In the genomic region with DNA sequence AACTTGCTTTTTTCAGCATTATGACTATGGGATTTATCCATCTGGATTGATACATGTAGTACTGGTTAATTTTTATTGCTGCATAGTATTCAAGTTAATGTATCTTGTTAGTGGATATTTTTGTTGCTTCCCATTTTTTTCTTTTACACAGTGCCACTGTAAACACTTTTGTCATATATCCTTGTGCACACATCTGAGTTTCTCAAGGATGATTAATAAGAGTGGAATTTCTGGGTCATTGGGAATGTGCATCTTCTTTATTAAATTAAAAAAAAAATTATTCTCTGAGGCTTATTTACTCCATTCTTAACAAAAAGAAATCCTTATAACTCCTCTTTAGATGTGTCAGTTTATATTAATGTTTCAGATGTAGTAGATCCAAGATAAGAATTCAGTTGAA, we compare ENCODE assay signal across 23 cellular contexts. TPM values are rescaled to one million over a fixed set of nuclear protein-coding genes. Genes with fewer than 3 reads are reported as not detected.
DNase-seq lines count a peak whose midpoint lies in the region; ATAC-seq and TF ChIP-seq lines count a peak whose summit lies in the region.
"Had no signal": no experiment of that assay in that cellular context is flagged by ENCODE, and none has a peak within 500 bp of the region (broad histone marks: within the 10 kb centered on the region; RNA-seq: fewer than 3 reads in every experiment).

No MANE protein-coding gene starts in this region.

- H3K4me3 ChIP-seq in AG10803 (ENCODE audit: low read length) (no peak overlapping the region), GM23248 (no peak overlapping the region), PC-3 (ENCODE audit: low read length) (no peak overlapping the region), fibroblast of pulmonary artery (replicated peaks; ENCODE audit: low read depth, low read length) (no peak overlapping the region)
- H3K4me3 ChIP-seq: K562, Peyer's patch had no signal

- ATAC-seq in PC-3 (peak; percentile 71), Right ventricle myocardium inferior (no peak), HG03159 (IDR thresholded peaks at IDR 0.05; ENCODE audit: unreplicated experiment) (no peak)
- ATAC-seq: CD8-positive, alpha-beta T cell; HepG2; K562 had no signal

- H3K27ac ChIP-seq in GM23248 (no peak overlapping the region), PC-3 (ENCODE audit: low read length) (no peak overlapping the region)
- H3K27ac ChIP-seq: Peyer's patch had no signal

- no peaks in the 10 kb centered on the region for H3K36me3 ChIP-seq in GM23248 (ENCODE audit: low read depth)
- no peaks in the 10 kb centered on the region for H3K36me3 ChIP-seq in PC-3 (ENCODE audit: low read depth, low read length)
- H3K36me3 ChIP-seq: Peyer's patch had no signal

- POLR2A ChIA-PET in PC-3 (lab: Charles Lee; ENCODE audit: unreplicated experiment): no interaction called here

- H3K9me3 ChIP-seq in GM23248 (ENCODE audit: low read depth): no peaks in the 10 kb centered on the region
- H3K9me3 ChIP-seq in PC-3 (ENCODE audit: low read length): no peaks in the 10 kb centered on the region
- H3K9me3 ChIP-seq: Caco-2, Peyer's patch had no signal

- H3K4me2 ChIP-seq in GM23248 (ENCODE audit: unreplicated experiment) (peak overlapping the region; percentile 27), PC-3 (ENCODE audit: low read length) (no peak overlapping the region)

- in situ Hi-C loops in GM23248 (cut with MboI): loop anchor here (25.0 kb wide), 1 partner anchor 510 kb away; the partner anchor contains the start of gene RXFP2

- no TSS peak for BruUV-seq in PC-3 (replicated peaks; lab: Mats Ljungman, UMichigan)

- H3K9ac ChIP-seq in GM23248: no peak overlapping the region
- H3K9ac ChIP-seq in PC-3 (ENCODE audit: low read length): no peak overlapping the region

- TF ChIP-seq CTCF in AG10803 (conservative IDR thresholded peaks at IDR 0.05; ENCODE audit: low read length) (no peak), PC-3 (conservative IDR thresholded peaks at IDR 0.05; ENCODE audit: low read depth, low read length) (no peak), fibroblast of pulmonary artery (IDR thresholded peaks at IDR 0.05; ENCODE audit: low read length, missing control alignments) (no peak)

- H3F3A ChIP-seq in GM23248 (ENCODE audit: insufficient read depth) (no peaks in the 10 kb centered on the region), PC-3 (ENCODE audit: low read length, unreplicated experiment) (no peaks in the 10 kb centered on the region)

- DNase-seq in AG10803 (ENCODE audit: low read depth) (peak; percentile 38), GM23248 (peak; percentile 42), PC-3 (peak; percentile 60), fibroblast of pulmonary artery (ENCODE audit: low read depth) (peak; percentile 21), mucosa of gallbladder (ENCODE audit: low spot score) (no peak), Right ventricle myocardium inferior (ENCODE audit: missing footprints) (no peak)
- DNase-seq in stimulated activated CD4-positive, alpha-beta T cell treated with anti-CD3 and anti-CD28 coated beads, Interleukin-4, amount 100 ng/mL, for 1 hour: no peak
- DNase-seq: AML-193; C1 segment of cervical spinal cord; Caco-2; CD8-positive, alpha-beta T cell; DMS 273 treated with DMSO at 0.1 percent for 48 hours; DMS79; MM.1S; NCI-H1417; NCI-H1694; NCI-H2029 treated with DMSO at 0.1 percent for 48 hours; NCI-H446 treated with DMSO at 0.1 percent for 48 hours; NCI-H526; Peyer's patch had no signal

- H3K27me3 ChIP-seq in GM23248 (replicated peaks; ENCODE audit: insufficient read depth) (no peaks in the 10 kb centered on the region), PC-3 (ENCODE audit: low read length) (no peaks in the 10 kb centered on the region)
- H3K27me3 ChIP-seq: Peyer's patch had no signal

- no peak overlapping the region for H2AFZ ChIP-seq in GM23248
- no peak overlapping the region for H2AFZ ChIP-seq in PC-3 (ENCODE audit: low read length)

- intact Hi-C loops in PC-3 (cut with micrococcal nuclease): no loop called here
- intact Hi-C loops in Right ventricle myocardium inferior (cut with DNase I): no loop called here

- peaks cover 8% of the 10 kb centered on the region for H3K4me1 ChIP-seq in GM23248 (ENCODE audit: insufficient read depth)
- peaks cover 6% of the 10 kb centered on the region for H3K4me1 ChIP-seq in PC-3 (ENCODE audit: insufficient read depth, low read length)
- H3K4me1 ChIP-seq: Caco-2, Peyer's patch had no signal

- CTCF ChIA-PET in PC-3 (lab: Charles Lee): no interaction called here

- H3K79me2 ChIP-seq in GM23248 (ENCODE audit: insufficient read depth) (no peaks in the 10 kb centered on the region), PC-3 (ENCODE audit: low read length) (no peaks in the 10 kb centered on the region)

- H4K20me1 ChIP-seq in GM23248 (ENCODE audit: insufficient read depth): no peaks in the 10 kb centered on the region
- no peaks in the 10 kb centered on the region for H4K20me1 ChIP-seq in PC-3 (ENCODE audit: low read length)

- no peaks in the 10 kb centered on the region for H3K9me2 ChIP-seq in GM23248 (ENCODE audit: insufficient read depth)
- H3K9me2 ChIP-seq in PC-3 (replicated peaks; ENCODE audit: low read length): no peaks in the 10 kb centered on the region

RNA-seq across cellular contexts. Expression of gene B3GLCT, which starts 27.3 kb away (rescaled TPM):
- total RNA-seq in GM23248 (2014; rRNA removed; shearing (Covaris generic)): 18.3 and 20.2 TPM in 2 replicates
- polyA plus RNA-seq in GM23248 (2016; fragmentation: Nextera tagmentation; extraction: Ambion mirVana): 14.9 and 16.1 TPM in 2 replicates
- 3.2 TPM in 2 replicates for total RNA-seq in PC-3 (2014; rRNA removed)
- 3.9 TPM for total RNA-seq in mucosa of gallbladder
- 15.4 TPM for total RNA-seq in Right ventricle myocardium inferior

Comparison
In these comparisons a context has a peak if more than half of its experiments do, and no peak if none do; other contexts are left out.
1. DNase-seq: peak in AG10803 (single experiment), GM23248 (single experiment), PC-3 (single experiment) and fibroblast of pulmonary artery (single experiment); none in mucosa of gallbladder (single experiment), stimulated activated CD4-positive, alpha-beta T cell treated with anti-CD3 and anti-CD28 coated beads, Interleukin-4, amount 100 ng/mL, for 1 hour (single experiment) and Right ventricle myocardium inferior (single experiment).